20 cellular contexts compared by ENCODE assay signal in genomic region chr10:89269822-89270483, GRCh38. TPM values are rescaled to one million over a fixed set of nuclear protein-coding genes. Genes with fewer than 3 reads are reported as not detected.
DNase-seq lines count a peak whose midpoint lies in the region; ATAC-seq, FAIRE-seq and TF ChIP-seq lines count a peak whose summit lies in the region.
"Had no signal": no experiment of that assay in that cellular context is flagged by ENCODE, and none has a peak within 500 bp of the region (broad histone marks: within the 10 kb centered on the region; RNA-seq: fewer than 3 reads in every experiment).

No MANE protein-coding gene starts in this region.

- peaks cover 2% of the 10 kb centered on the region for H3K4me1 ChIP-seq in right cardiac atrium (ENCODE audit: control insufficient read depth, insufficient read depth, low read length)
- H3K4me1 ChIP-seq in HepG2 (ENCODE audit: insufficient read depth, low read length): peaks cover 21% of the 10 kb centered on the region
- no peaks in the 10 kb centered on the region for H3K4me1 ChIP-seq in small intestine (ENCODE audit: control insufficient read depth in 2 of 2, insufficient read depth in 1 of 2, low read depth in 1 of 2, low read length in 1 of 2)
- H3K4me1 ChIP-seq: SJSA1 had no signal

- peak; percentile 58 for ATAC-seq in Right ventricle myocardium superior (ENCODE audit: poor library complexity)
- ATAC-seq in right cardiac atrium: no peak
- peak; percentile 78 for ATAC-seq in HepG2
- no peak for ATAC-seq in HG03175 (IDR thresholded peaks at IDR 0.05; ENCODE audit: unreplicated experiment)
- ATAC-seq: K562 had no signal

- intact Hi-C loops in Right ventricle myocardium superior (cut with DNase I) (no loop called here), right cardiac atrium (cut with DNase I) (no loop called here), HepG2 (cut with micrococcal nuclease; ENCODE audit: unreplicated experiment) (no loop called here)

- H3K79me2 ChIP-seq in HepG2 (ENCODE audit: insufficient read depth, low read length): no peaks in the 10 kb centered on the region

- H2AFZ ChIP-seq in HepG2 (ENCODE audit: low read length): no peak overlapping the region

- TF ChIP-seq EP300 in HepG2 (IDR thresholded peaks at IDR 0.05; ENCODE audit: low read depth in 2 of 2, low read length in 2 of 2) (peak in 1 of 2 experiments; percentile 60; a peak in 2 of 4 replicates), HepG2 (CRISPR knock-in tag; IDR thresholded peaks at IDR 0.05; ENCODE audit: borderline replicate concordance) (no peak)

- in situ Hi-C loops in HepG2 (cut with HindIII; ENCODE audit: extremely low pct_ligation_motif_present, low pct_unique_long_range_greater_than_20kb): no loop called here
- in situ Hi-C loops in KBM-7 (cut with MboI; ENCODE audit: low pct_unique_long_range_greater_than_20kb, low sequenced_read_pairs): loop anchor here (10.0 kb wide), 1 partner anchor 105 kb away; the partner anchor contains the start of gene IFIT1B

- peak overlapping the region; percentile 47 for H3K4me2 ChIP-seq in HepG2 (ENCODE audit: low read depth, low read length)

- CTCF ChIA-PET in HepG2 (lab: Yijun Ruan, JAX; ENCODE audit: low intra/inter-chr PET ratio, low total read pairs): no interaction called here

- H3K36me3 ChIP-seq in HepG2 (replicated peaks in 1 of 2; ENCODE audit: control insufficient read depth in 1 of 2, insufficient read depth in 2 of 2, low read length in 2 of 2): no peaks in the 10 kb centered on the region
- H3K36me3 ChIP-seq in small intestine (ENCODE audit: control insufficient read depth in 2 of 2, insufficient read depth in 2 of 2, low read length in 2 of 2): no peaks in the 10 kb centered on the region
- H3K36me3 ChIP-seq: SJSA1 had no signal

- TF ChIP-seq POLR2A in HepG2 (IDR thresholded peaks at IDR 0.05; ENCODE audit: insufficient read depth in 1 of 2, low read depth in 2 of 2, low read length in 2 of 2): no peak

- no peak for TF ChIP-seq RAD21 in HepG2 (CRISPR knock-in tag; IDR thresholded peaks at IDR 0.05)

- TF ChIP-seq CTCF in choroid plexus epithelial cell (conservative IDR thresholded peaks at IDR 0.05; ENCODE audit: low read depth, low read length) (no peak), HepG2 (CRISPR knock-in tag; IDR thresholded peaks at IDR 0.05) (no peak)

- DNase-seq in Right ventricle myocardium superior (no peak), right cardiac atrium (no peak), choroid plexus epithelial cell (ENCODE audit: low read depth) (peak; percentile 50), HepG2 (ENCODE audit: low spot score) (peak; percentile 59), small intestine (peak; percentile 63), KBM-7 (no peak), mesenteric fat pad (ENCODE audit: low spot score) (no peak)
- DNase-seq: 8988T, COR-L47, DMS 273 treated with DMSO at 0.1 percent for 48 hours, DND-41, NCI-H1105, NCI-H1694, NCI-H510A, NCI-H774 had no signal

- H3K27ac ChIP-seq in right cardiac atrium (ENCODE audit: low read length) (no peak overlapping the region), HepG2 (ENCODE audit: extremely low read length, insufficient read depth, low read length) (peak overlapping the region; percentile 34), small intestine (ENCODE audit: low read depth in 1 of 2, low read length in 1 of 2) (no peak overlapping the region)
- H3K27ac ChIP-seq: SJSA1 had no signal

- H3K27me3 ChIP-seq in right cardiac atrium (ENCODE audit: control insufficient read depth, insufficient read depth): no peaks in the 10 kb centered on the region
- no peaks in the 10 kb centered on the region for H3K27me3 ChIP-seq in HepG2 (ENCODE audit: control insufficient read depth in 1 of 2, insufficient read depth in 2 of 2, low read length in 2 of 2)
- no peaks in the 10 kb centered on the region for H3K27me3 ChIP-seq in small intestine (ENCODE audit: control insufficient read depth in 2 of 2, insufficient read depth in 2 of 2, low read length in 2 of 2)
- H3K27me3 ChIP-seq: SJSA1 had no signal

- BruUV-seq in HepG2 (replicated peaks; lab: Mats Ljungman, UMichigan): no TSS peak

- no peak overlapping the region for H3K4me3 ChIP-seq in right cardiac atrium (ENCODE audit: low read length)
- H3K4me3 ChIP-seq in choroid plexus epithelial cell (ENCODE audit: low read depth, low read length): no peak overlapping the region
- no peak overlapping the region for H3K4me3 ChIP-seq in HepG2 (replicated peaks in 1 of 3; ENCODE audit: insufficient read depth in 1 of 3, low read depth in 2 of 3, low read length in 3 of 3)
- H3K4me3 ChIP-seq in small intestine (ENCODE audit: low read depth in 1 of 2, low read length in 2 of 2): no peak overlapping the region
- H3K4me3 ChIP-seq: K562, SJSA1 had no signal

- H3K9me3 ChIP-seq in right cardiac atrium (ENCODE audit: control insufficient read depth, low read length): no peaks in the 10 kb centered on the region
- H3K9me3 ChIP-seq in HepG2 (ENCODE audit: low read length): no peaks in the 10 kb centered on the region
- no peaks in the 10 kb centered on the region for H3K9me3 ChIP-seq in small intestine (ENCODE audit: control insufficient read depth, low read depth)
- H3K9me3 ChIP-seq: SJSA1 had no signal

- FAIRE-seq in HepG2 (lab: Jason Lieb, UNC): peak; percentile 81
- no peak for FAIRE-seq in small intestine (lab: Jason Lieb, UNC)
- FAIRE-seq: H54, HTR-8/SVneo, K562 had no signal

- H4K20me1 ChIP-seq in HepG2 (ENCODE audit: insufficient read depth, low read length): no peaks in the 10 kb centered on the region

- POLR2A ChIA-PET in HepG2 (lab: Yijun Ruan, JAX): interaction anchor here (0.6 to 1.6 kb wide), 5 partner anchors 8 to 103 kb away, joined by 3 to 6 read pairs (median 4); partner anchors contain the start of genes IFIT3 and LIPA

- H3K9ac ChIP-seq in HepG2 (ENCODE audit: insufficient read depth, low read depth, low read length): no peak overlapping the region

RNA-seq across cellular contexts. Expression of gene LIPA, which starts 18.4 kb away (rescaled TPM):
- total RNA-seq in Right ventricle myocardium superior: 18.0 TPM
- total RNA-seq in right cardiac atrium: 10 to 100 TPM; 22.7 to 34.7 (median 26.0) TPM
- polyA plus RNA-seq in right cardiac atrium: 14.0 TPM
- 50.6 and 79.5 TPM in 2 replicates for total RNA-seq in HepG2 (2016; rRNA removed; fragmentation: Illumina TruSeq; extraction: Trizol)
- total RNA-seq in HepG2 (2016; cell fraction: cytosol; rRNA removed; fragmentation: Illumina TruSeq; extraction: Trizol; ENCODE audit: low read depth): 4.6 and 4.8 TPM in 2 replicates
- 45.8 and 77.8 TPM in 2 replicates for total RNA-seq in HepG2 (2016; cell fraction: insoluble cytoplasmic fraction; rRNA removed; fragmentation: Illumina TruSeq; extraction: Trizol)
- total RNA-seq in HepG2 (2016; cell fraction: membrane; rRNA removed; fragmentation: Illumina TruSeq; extraction: Trizol): 11.4 and 13.6 TPM in 2 replicates
- 73.4 and 80.5 TPM in 2 replicates for total RNA-seq in HepG2 (2016; cell fraction: nucleus; rRNA removed; fragmentation: Illumina TruSeq; extraction: Trizol)
- 54.4 and 57.1 TPM in 2 replicates for polyA plus RNA-seq in HepG2 (2011; rRNA removed)
- 23.8 and 47.9 TPM in 2 replicates for polyA plus RNA-seq in HepG2 (2011; cell fraction: cytosol; rRNA removed)
- 12.1 and 19.6 TPM in 2 replicates for polyA plus RNA-seq in HepG2 (2011; cell fraction: nucleus; rRNA removed)
- 72.3 and 79.2 TPM in 2 replicates for polyA plus RNA-seq in HepG2 (2012)
- polyA plus RNA-seq in HepG2 (2016; cell fraction: cytosol; fragmentation: Illumina TruSeq; extraction: Trizol; ENCODE audit: low read depth): 4.5 and 4.7 TPM in 2 replicates
- polyA plus RNA-seq in HepG2 (2016; cell fraction: insoluble cytoplasmic fraction; fragmentation: Illumina TruSeq; extraction: Trizol; ENCODE audit: low read depth): 45.3 and 48.4 TPM in 2 replicates
- polyA plus RNA-seq in HepG2 (2016; cell fraction: membrane; fragmentation: Illumina TruSeq; extraction: Trizol; ENCODE audit: low read depth): 11.4 and 12.2 TPM in 2 replicates
- polyA plus RNA-seq in HepG2 (2016; cell fraction: nucleus; fragmentation: Illumina TruSeq; extraction: Trizol; ENCODE audit: insufficient read depth, low read depth): 94.6 and 98.9 TPM in 2 replicates
- 22.5 and 44.0 TPM in 2 replicates for polyA minus RNA-seq in HepG2 (2011; rRNA and poly(A)+ RNA removed; ENCODE audit: low replicate concordance)
- 36.2 and 57.3 TPM in 2 replicates for polyA minus RNA-seq in HepG2 (2011; cell fraction: cytosol; rRNA and poly(A)+ RNA removed)
- 17.6 and 32.0 TPM in 2 replicates for polyA minus RNA-seq in HepG2 (2011; cell fraction: nucleus; rRNA and poly(A)+ RNA removed)
- polyA plus RNA-seq in small intestine: 100 to 1,000 TPM in 1 of 3 donors, 10 to 100 TPM in 2; 68.1 to 103 (median 95.7) TPM
- 210 TPM for total RNA-seq in mesenteric fat pad

RNA-seq across cellular contexts. Expression of gene IFIT2, which starts 31.9 kb away (rescaled TPM):
- total RNA-seq in Right ventricle myocardium superior (4.3 TPM), right cardiac atrium (1 to 10 TPM; 3.2 to 8.7 (median 6.6) TPM), HepG2 (2016; rRNA removed; fragmentation: Illumina TruSeq; extraction: Trizol) (0.15 and 0.27 TPM in 2 replicates), mesenteric fat pad (3.8 TPM)
- polyA plus RNA-seq in right cardiac atrium (4.2 TPM), HepG2 (2011; rRNA removed) (0.04 and 0.07 TPM in 2 replicates), small intestine (1 to 10 TPM; 4.2 to 4.9 (median 4.8) TPM)
- total RNA-seq in HepG2 (2016; cell fraction: cytosol; rRNA removed; fragmentation: Illumina TruSeq; extraction: Trizol; ENCODE audit: low read depth): 0.10 TPM in 1 of 2 replicates, not detected in the other
- 0.22 and 0.31 TPM in 2 replicates for total RNA-seq in HepG2 (2016; cell fraction: insoluble cytoplasmic fraction; rRNA removed; fragmentation: Illumina TruSeq; extraction: Trizol)
- total RNA-seq in HepG2 (2016; cell fraction: membrane; rRNA removed; fragmentation: Illumina TruSeq; extraction: Trizol): 0.07 and 0.12 TPM in 2 replicates
- not detected in 2 replicates for total RNA-seq in HepG2 (2016; cell fraction: nucleus; rRNA removed; fragmentation: Illumina TruSeq; extraction: Trizol)
- polyA plus RNA-seq in HepG2 (2011; cell fraction: cytosol; rRNA removed): 0.04 TPM in 2 replicates
- polyA plus RNA-seq in HepG2 (2011; cell fraction: nucleus; rRNA removed): 0.03 TPM in 1 of 2 replicates, not detected in the other
- polyA plus RNA-seq in HepG2 (2012): 0.08 and 0.11 TPM in 2 replicates
- polyA plus RNA-seq in HepG2 (2016; cell fraction: cytosol; fragmentation: Illumina TruSeq; extraction: Trizol; ENCODE audit: low read depth): 0.06 TPM in 1 of 2 replicates, not detected in the other
- 0.12 and 0.26 TPM in 2 replicates for polyA plus RNA-seq in HepG2 (2016; cell fraction: insoluble cytoplasmic fraction; fragmentation: Illumina TruSeq; extraction: Trizol; ENCODE audit: low read depth)
- 0.07 TPM in 1 of 2 replicates, not detected in the other for polyA plus RNA-seq in HepG2 (2016; cell fraction: membrane; fragmentation: Illumina TruSeq; extraction: Trizol; ENCODE audit: low read depth)
- 0.40 TPM in 1 of 2 replicates, not detected in the other for polyA plus RNA-seq in HepG2 (2016; cell fraction: nucleus; fragmentation: Illumina TruSeq; extraction: Trizol; ENCODE audit: insufficient read depth, low read depth)
- polyA minus RNA-seq in HepG2 (2011; rRNA and poly(A)+ RNA removed; ENCODE audit: low replicate concordance): 1.7 TPM in 1 of 2 replicates, not detected in the other
- not detected in 2 replicates for polyA minus RNA-seq in HepG2 (2011; cell fraction: cytosol; rRNA and poly(A)+ RNA removed)
- 0.12 TPM in 1 of 2 replicates, not detected in the other for polyA minus RNA-seq in HepG2 (2011; cell fraction: nucleus; rRNA and poly(A)+ RNA removed)

RNA-seq across cellular contexts. Expression of gene IFIT3, which starts 57.8 kb away (rescaled TPM):
- total RNA-seq in Right ventricle myocardium superior: 5.9 TPM
- total RNA-seq in right cardiac atrium: 10 to 100 TPM in 3 of 4 donors, 1 to 10 TPM in 1; 8.1 to 14.9 (median 13.7) TPM
- 10.2 TPM for polyA plus RNA-seq in right cardiac atrium
- total RNA-seq in HepG2 (2016; rRNA removed; fragmentation: Illumina TruSeq; extraction: Trizol): 3.1 and 4.3 TPM in 2 replicates
- total RNA-seq in HepG2 (2016; cell fraction: cytosol; rRNA removed; fragmentation: Illumina TruSeq; extraction: Trizol; ENCODE audit: low read depth): 0.71 TPM in 2 replicates
- total RNA-seq in HepG2 (2016; cell fraction: insoluble cytoplasmic fraction; rRNA removed; fragmentation: Illumina TruSeq; extraction: Trizol): 3.0 and 4.6 TPM in 2 replicates
- 1.6 and 1.7 TPM in 2 replicates for total RNA-seq in HepG2 (2016; cell fraction: membrane; rRNA removed; fragmentation: Illumina TruSeq; extraction: Trizol)
- 1.6 TPM in 2 replicates for total RNA-seq in HepG2 (2016; cell fraction: nucleus; rRNA removed; fragmentation: Illumina TruSeq; extraction: Trizol)
- polyA plus RNA-seq in HepG2 (2011; rRNA removed): 0.48 and 0.56 TPM in 2 replicates
- 0.40 and 0.67 TPM in 2 replicates for polyA plus RNA-seq in HepG2 (2011; cell fraction: cytosol; rRNA removed)
- polyA plus RNA-seq in HepG2 (2011; cell fraction: nucleus; rRNA removed): 0.07 and 0.08 TPM in 2 replicates
- 1.1 and 1.5 TPM in 2 replicates for polyA plus RNA-seq in HepG2 (2012)
- polyA plus RNA-seq in HepG2 (2016; cell fraction: cytosol; fragmentation: Illumina TruSeq; extraction: Trizol; ENCODE audit: low read depth): 0.34 and 0.44 TPM in 2 replicates
- 2.9 and 3.4 TPM in 2 replicates for polyA plus RNA-seq in HepG2 (2016; cell fraction: insoluble cytoplasmic fraction; fragmentation: Illumina TruSeq; extraction: Trizol; ENCODE audit: low read depth)
- 0.82 and 0.90 TPM in 2 replicates for polyA plus RNA-seq in HepG2 (2016; cell fraction: membrane; fragmentation: Illumina TruSeq; extraction: Trizol; ENCODE audit: low read depth)
- 1.1 and 1.6 TPM in 2 replicates for polyA plus RNA-seq in HepG2 (2016; cell fraction: nucleus; fragmentation: Illumina TruSeq; extraction: Trizol; ENCODE audit: insufficient read depth, low read depth)
- 0.16 and 2.1 TPM in 2 replicates for polyA minus RNA-seq in HepG2 (2011; rRNA and poly(A)+ RNA removed; ENCODE audit: low replicate concordance)
- 0.88 and 0.99 TPM in 2 replicates for polyA minus RNA-seq in HepG2 (2011; cell fraction: cytosol; rRNA and poly(A)+ RNA removed)
- polyA minus RNA-seq in HepG2 (2011; cell fraction: nucleus; rRNA and poly(A)+ RNA removed): 0.26 and 0.99 TPM in 2 replicates
- 10 to 100 TPM; 16.2 to 17.2 (median 16.6) TPM for polyA plus RNA-seq in small intestine
- total RNA-seq in mesenteric fat pad: 24.2 TPM

Comparison
In these comparisons a context has a peak if more than half of its experiments do, and no peak if none do; other contexts are left out.
1. ATAC-seq: peak in Right ventricle myocardium superior (single experiment) and HepG2 (single experiment); none in right cardiac atrium (0 of 2) and HG03175 (single experiment).
2. DNase-seq: peak in choroid plexus epithelial cell (single experiment), HepG2 (single experiment) and small intestine (single experiment); none in Right ventricle myocardium superior (single experiment), right cardiac atrium (0 of 3), KBM-7 (single experiment) and mesenteric fat pad (single experiment).